In genomic region chr15:91853501-91853967, GRCh38 we compare ENCODE assay signal across 8 cellular contexts. TPM values are rescaled to one million over a fixed set of nuclear protein-coding genes. Genes with fewer than 3 reads are reported as not detected.
DNase-seq lines count a peak whose midpoint lies in the region; ATAC-seq and TF ChIP-seq lines count a peak whose summit lies in the region.

Gene SLCO3A1, plus strand, starts transcription at chr15:91853708.

- peak; percentile 9 for ATAC-seq in HG02938 (IDR thresholded peaks at IDR 0.05; ENCODE audit: unreplicated experiment)
- peak; percentile 46 for ATAC-seq in stimulated activated effector memory CD8-positive, alpha-beta T cell treated with anti-CD3 and anti-CD28 coated beads, Interleukin-12 subunit alpha, Interleukin-12 subunit beta, amount 100 ng/mL, for 72 hours

- H3K27ac Mint-ChIP-seq in stimulated activated effector memory CD8-positive, alpha-beta T cell treated with anti-CD3 and anti-CD28 coated beads, Interleukin-12 subunit alpha, Interleukin-12 subunit beta, amount 100 ng/mL, for 72 hours, result peak within 1 kb of the TSS; percentile 91

- DNase-seq in NCI-H1436 (lab: John Stamatoyannopoulos, UW), result peak; percentile 56
- DNase-seq in NCI-H1436 treated with DMSO at 0.1 percent for 48 hours (lab: John Stamatoyannopoulos, UW), result no peak
- DNase-seq in NCI-H510A treated with DMSO at 0.1 percent for 48 hours (lab: John Stamatoyannopoulos, UW), result peak; percentile 28
- DNase-seq in activated CD8-positive, alpha-beta memory T cell treated with anti-CD3 and anti-CD28 coated beads, Interleukin-2, amount 50 U/mL, for 1 hour (ENCODE audit: extremely low read depth), result peak; percentile 24
- peak; percentile 70 for DNase-seq in epithelial cell of esophagus (ENCODE audit: low read depth)
- DNase-seq in mucosa of gallbladder (ENCODE audit: low spot score), result peak; percentile 69
- no peak for DNase-seq in stimulated activated effector memory CD8-positive, alpha-beta T cell treated with anti-CD3 and anti-CD28 coated beads, Interleukin-12 subunit alpha, Interleukin-12 subunit beta, amount 100 ng/mL, for 72 hours (ENCODE audit: low spot score in 2 of 2)

- H3K4me3 Mint-ChIP-seq in stimulated activated effector memory CD8-positive, alpha-beta T cell treated with anti-CD3 and anti-CD28 coated beads, Interleukin-12 subunit alpha, Interleukin-12 subunit beta, amount 100 ng/mL, for 72 hours, result peak within 1 kb of the TSS; percentile 75

- peaks cover 64% of the 10 kb centered on the region for H3K4me1 Mint-ChIP-seq in stimulated activated effector memory CD8-positive, alpha-beta T cell treated with anti-CD3 and anti-CD28 coated beads, Interleukin-12 subunit alpha, Interleukin-12 subunit beta, amount 100 ng/mL, for 72 hours

- TF ChIP-seq CTCF in epithelial cell of esophagus (IDR thresholded peaks at IDR 0.05; ENCODE audit: insufficient read depth, low read depth, low read length, missing control alignments), result no peak

- peak within 1 kb of the TSS; percentile 68 for H3K4me3 ChIP-seq in epithelial cell of esophagus (ENCODE audit: low read length)

- H3K36me3 Mint-ChIP-seq in stimulated activated effector memory CD8-positive, alpha-beta T cell treated with anti-CD3 and anti-CD28 coated beads, Interleukin-12 subunit alpha, Interleukin-12 subunit beta, amount 100 ng/mL, for 72 hours, result peaks cover 7% of the 10 kb centered on the region

- H3K9me3 Mint-ChIP-seq in stimulated activated effector memory CD8-positive, alpha-beta T cell treated with anti-CD3 and anti-CD28 coated beads, Interleukin-12 subunit alpha, Interleukin-12 subunit beta, amount 100 ng/mL, for 72 hours, result no peaks in the 10 kb centered on the region

RNA-seq across cellular contexts. Expression of gene SLCO3A1, which starts in this region (rescaled TPM):
- 34.2 TPM for total RNA-seq in mucosa of gallbladder

Comparison
In these comparisons a context has a peak if more than half of its experiments do, and no peak if none do; other contexts are left out.
1. DNase-seq: peak in NCI-H1436 (single experiment), NCI-H510A treated with DMSO at 0.1 percent for 48 hours (single experiment), activated CD8-positive, alpha-beta memory T cell treated with anti-CD3 and anti-CD28 coated beads, Interleukin-2, amount 50 U/mL, for 1 hour (single experiment), epithelial cell of esophagus (single experiment) and mucosa of gallbladder (single experiment); none in NCI-H1436 treated with DMSO at 0.1 percent for 48 hours (single experiment) and stimulated activated effector memory CD8-positive, alpha-beta T cell treated with anti-CD3 and anti-CD28 coated beads, Interleukin-12 subunit alpha, Interleukin-12 subunit beta, amount 100 ng/mL, for 72 hours (0 of 2).